15 cellular contexts compared by ENCODE assay signal in the genomic region with DNA sequence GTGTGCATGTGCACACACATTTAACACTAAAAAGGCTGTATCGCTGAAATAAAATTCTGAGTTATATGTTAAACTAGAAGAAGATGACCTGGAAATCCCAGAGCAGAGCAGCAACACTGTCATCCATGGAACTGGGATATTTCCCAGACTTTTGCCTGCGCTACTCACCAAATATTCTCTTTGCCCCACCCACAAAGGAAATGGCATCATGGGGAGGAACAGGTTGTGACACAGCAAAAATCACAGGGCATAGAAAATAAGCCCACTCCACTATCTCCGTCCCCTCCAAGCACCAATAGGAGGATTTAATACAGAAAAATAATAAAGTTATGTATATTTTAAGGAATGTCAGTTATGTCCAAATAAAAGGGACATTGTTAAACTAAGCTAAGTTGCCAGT.
"Had no signal": no experiment of that assay in that cellular context is flagged by ENCODE, and none has a peak within 500 bp of the region (broad histone marks: within the 10 kb centered on the region; RNA-seq: fewer than 3 reads in every experiment).

No MANE protein-coding gene starts in this region.

- H3K36me3 ChIP-seq: esophagus muscularis mucosa, gastroesophageal sphincter, lower lobe of right lung, pancreas had no signal

- H3K27me3 ChIP-seq: esophagus muscularis mucosa, gastroesophageal sphincter, left lung, pancreas had no signal

- H3K4me3 ChIP-seq: esophagus muscularis mucosa, gastroesophageal sphincter, left lung, lower lobe of right lung, pancreas had no signal

- H3K4me1 ChIP-seq: left lung, lower lobe of right lung, pancreas had no signal

- H3K27ac ChIP-seq: epithelial cell of prostate, esophagus muscularis mucosa, gastroesophageal sphincter, left lung, lower lobe of right lung, pancreas had no signal

- H3K9me3 ChIP-seq: esophagus muscularis mucosa, gastroesophageal sphincter, left lung, lower lobe of right lung, pancreas had no signal

- ATAC-seq: gastroesophageal sphincter; left lung; lower lobe of right lung; naive thymus-derived CD4-positive, alpha-beta T cell; pancreas had no signal

- DNase-seq: cortex of kidney; effector memory CD4-positive, alpha-beta T cell; glutamatergic neuron; immature natural killer cell; left lung; lower lobe of right lung; naive thymus-derived CD4-positive, alpha-beta T cell; pancreas; right cardiac atrium; small intestine; stimulated activated CD4-positive, alpha-beta T cell treated with anti-CD3 and anti-CD28 coated beads, Interleukin-12 subunit alpha, Interleukin-12 subunit beta, amount 100 ng/mL, for 4 hours; stimulated activated naive CD4-positive, alpha-beta T cell treated with Interleukin-2 at 50 U/mL for 16 hours had no signal
